ENCODE assay signal across 8 cellular contexts in the genomic region with DNA sequence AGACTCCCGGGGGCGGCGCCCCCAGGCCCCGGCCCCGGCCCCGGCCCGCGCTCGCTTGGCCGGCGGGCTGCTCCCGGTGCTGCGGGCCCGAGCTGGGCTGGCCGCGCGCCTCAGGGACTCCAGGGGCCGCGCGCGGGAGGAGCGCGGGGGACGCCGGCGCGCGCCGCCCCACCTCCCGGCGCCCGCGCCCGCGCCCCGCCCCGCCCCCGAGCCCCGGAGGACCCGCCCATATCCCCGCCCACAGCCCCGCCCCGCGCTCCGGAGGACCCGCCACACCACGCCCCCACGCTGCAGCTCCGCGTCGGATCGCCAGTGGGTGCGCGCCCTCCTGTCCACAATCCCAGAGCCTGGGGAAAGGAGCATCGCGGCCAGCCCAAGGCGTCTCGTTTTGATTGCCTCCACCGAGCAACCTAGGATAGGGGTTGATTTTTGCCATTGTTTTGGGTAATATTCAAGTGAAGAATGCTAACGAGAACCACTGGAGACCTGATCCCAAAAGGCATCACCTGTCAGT. TPM values are rescaled to one million over a fixed set of nuclear protein-coding genes. Genes with fewer than 3 reads are reported as not detected.
DNase-seq lines count a peak whose midpoint lies in the region; ATAC-seq, FAIRE-seq and TF ChIP-seq lines count a peak whose summit lies in the region.

A gene with protein sequence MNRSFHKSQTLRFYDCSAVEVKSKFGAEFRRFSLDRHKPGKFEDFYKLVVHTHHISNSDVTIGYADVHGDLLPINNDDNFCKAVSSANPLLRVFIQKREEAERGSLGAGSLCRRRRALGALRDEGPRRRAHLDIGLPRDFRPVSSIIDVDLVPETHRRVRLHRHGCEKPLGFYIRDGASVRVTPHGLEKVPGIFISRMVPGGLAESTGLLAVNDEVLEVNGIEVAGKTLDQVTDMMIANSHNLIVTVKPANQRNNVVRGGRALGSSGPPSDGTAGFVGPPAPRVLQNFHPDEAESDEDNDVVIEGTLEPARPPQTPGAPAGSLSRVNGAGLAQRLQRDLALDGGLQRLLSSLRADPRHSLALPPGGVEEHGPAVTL (minus strand): TSS at position 112 of the 514 bp plus-strand sequence. CDS start 166 bp downstream, outside the sequence.

- intact Hi-C loops in PC-9 (cut with micrococcal nuclease; ENCODE audit: unreplicated experiment) = no loop called here

- peak within 1 kb of the TSS; percentile 40; the same call in 1 of the 2 replicates for H3K4me3 ChIP-seq in PC-9
- peak within 1 kb of the TSS; percentile 99 for H3K4me3 ChIP-seq in neural progenitor cell

- H3K36me3 ChIP-seq in PC-9 (ENCODE audit: low read depth) (no peaks in the 10 kb centered on the region), neural progenitor cell (no peaks in the 10 kb centered on the region)

- H3K4me1 ChIP-seq in PC-9 (replicated peaks; ENCODE audit: insufficient read depth) = no peaks in the 10 kb centered on the region
- H3K4me1 ChIP-seq in foreskin keratinocyte = peaks cover 10% of the 10 kb centered on the region
- H3K4me1 ChIP-seq in neural progenitor cell = no peaks in the 10 kb centered on the region

- peak within 1 kb of the TSS; percentile 54 for H3K4me2 ChIP-seq in PC-9
- peak within 1 kb of the TSS; percentile 92 for H3K4me2 ChIP-seq in neural progenitor cell

- no TSS peak for BruUV-seq in PC-9 (replicated peaks; lab: Mats Ljungman, UMichigan)

- H3K4me3 Mint-ChIP-seq in neural progenitor cell = peak within 1 kb of the TSS; percentile 88
- H3K4me3 Mint-ChIP-seq in stimulated activated naive CD8-positive, alpha-beta T cell treated with anti-CD3 and anti-CD28 coated beads, Interleukin-15, amount 100 ng/mL, for 72 hours = peak within 1 kb of the TSS; percentile 52 to 73

- CTCF ChIA-PET in PC-9 (lab: Charles Lee) = no interaction called here

- FAIRE-seq in HTR-8/SVneo (lab: Jason Lieb, UNC) = no peak

- DNase-seq in AG20443 (ENCODE audit: low spot score) = peak; percentile 97
- peak; percentile 53 for DNase-seq in HTR-8/SVneo (ENCODE audit: insufficient read length, low spot score)
- DNase-seq in PC-9 = peak in 1 of 2 experiments; percentile 11
- DNase-seq in activated effector memory CD4-positive, alpha-beta T cell treated with anti-CD3 and anti-CD28 coated beads, Interleukin-2, amount 50 U/mL, for 16 hours = peak; percentile 83
- no peak for DNase-seq in foreskin keratinocyte
- DNase-seq in neural progenitor cell (ENCODE audit: low spot score) = peak; percentile 90
- DNase-seq in stimulated activated naive CD8-positive, alpha-beta T cell treated with anti-CD3 and anti-CD28 coated beads, Interleukin-15, amount 100 ng/mL, for 72 hours = peak; percentile 27 to 29

- H3K27ac ChIP-seq in PC-9 = no peak within 1 kb of the TSS
- peak within 1 kb of the TSS; percentile 88 for H3K27ac ChIP-seq in foreskin keratinocyte
- no peak within 1 kb of the TSS for H3K27ac ChIP-seq in neural progenitor cell

- no peaks in the 10 kb centered on the region for H3K9me2 ChIP-seq in PC-9 (ENCODE audit: insufficient read depth)

- no peaks in the 10 kb centered on the region for H3K9me3 Mint-ChIP-seq in neural progenitor cell
- H3K9me3 Mint-ChIP-seq in stimulated activated naive CD8-positive, alpha-beta T cell treated with anti-CD3 and anti-CD28 coated beads, Interleukin-15, amount 100 ng/mL, for 72 hours = no peaks in the 10 kb centered on the region

- no peaks in the 10 kb centered on the region for H3F3A ChIP-seq in PC-9 (ENCODE audit: insufficient read depth, low read depth)
- peaks cover 14% of the 10 kb centered on the region for H3F3A ChIP-seq in neural progenitor cell (ENCODE audit: low read depth)

- TF ChIP-seq CTCF in PC-9 (conservative IDR thresholded peaks at IDR 0.05) (no peak), foreskin keratinocyte (conservative IDR thresholded peaks at IDR 0.05) (peak; percentile 25), neural progenitor cell (IDR thresholded peaks at IDR 0.05) (peak; percentile 10)

- peaks cover 3% of the 10 kb centered on the region for H3K36me3 Mint-ChIP-seq in neural progenitor cell

- no peaks in the 10 kb centered on the region; the same call in 1 of the 2 replicates for H4K20me1 ChIP-seq in PC-9 (ENCODE audit: insufficient read depth)
- peaks cover 34% of the 10 kb centered on the region for H4K20me1 ChIP-seq in neural progenitor cell (ENCODE audit: low read depth)

- peaks cover 4% of the 10 kb centered on the region for H3K27me3 Mint-ChIP-seq in neural progenitor cell (ENCODE audit: insufficient read depth, low read depth)
- peaks cover 49% of the 10 kb centered on the region for H3K27me3 Mint-ChIP-seq in stimulated activated naive CD8-positive, alpha-beta T cell treated with anti-CD3 and anti-CD28 coated beads, Interleukin-15, amount 100 ng/mL, for 72 hours

- H3K79me2 ChIP-seq in PC-9 (ENCODE audit: low read depth) (no peaks in the 10 kb centered on the region), neural progenitor cell (ENCODE audit: low read depth) (peaks cover 29% of the 10 kb centered on the region)

- peaks cover 23% of the 10 kb centered on the region for H3K4me1 Mint-ChIP-seq in neural progenitor cell
- H3K4me1 Mint-ChIP-seq in stimulated activated naive CD8-positive, alpha-beta T cell treated with anti-CD3 and anti-CD28 coated beads, Interleukin-15, amount 100 ng/mL, for 72 hours = peaks cover 5% of the 10 kb centered on the region

- H2AFZ ChIP-seq in PC-9 = no peak within 1 kb of the TSS
- H2AFZ ChIP-seq in neural progenitor cell (replicated peaks) = peak within 1 kb of the TSS; percentile 84

- H3K27me3 ChIP-seq in PC-9 (ENCODE audit: insufficient read depth, low read depth) = no peaks in the 10 kb centered on the region
- no peaks in the 10 kb centered on the region for H3K27me3 ChIP-seq in foreskin keratinocyte
- peaks cover 16% of the 10 kb centered on the region for H3K27me3 ChIP-seq in neural progenitor cell

- peak within 1 kb of the TSS; percentile 30 for H3K9ac ChIP-seq in neural progenitor cell

- H3K9me3 ChIP-seq in PC-9 (ENCODE audit: insufficient read depth, low read depth) = no peaks in the 10 kb centered on the region
- H3K9me3 ChIP-seq in neural progenitor cell (ENCODE audit: low read depth) = no peaks in the 10 kb centered on the region

- POLR2A ChIA-PET in PC-9 (lab: Charles Lee; ENCODE audit: unreplicated experiment) = interaction anchor here (0.6 kb wide), 1 partner anchor 179 kb away, joined by 4 read pairs; no protein-coding TSS in a partner anchor

- no peak within 1 kb of the TSS for H3K27ac Mint-ChIP-seq in neural progenitor cell
- H3K27ac Mint-ChIP-seq in stimulated activated naive CD8-positive, alpha-beta T cell treated with anti-CD3 and anti-CD28 coated beads, Interleukin-15, amount 100 ng/mL, for 72 hours = no peak within 1 kb of the TSS

- ATAC-seq in GM19372 (IDR thresholded peaks at IDR 0.05; ENCODE audit: low read depth, unreplicated experiment) (peak; percentile 63), foreskin keratinocyte (peak; percentile 35)
- peak; percentile 73 for ATAC-seq in stimulated activated naive CD8-positive, alpha-beta T cell treated with anti-CD3 and anti-CD28 coated beads, Interleukin-15, amount 100 ng/mL, for 72 hours

RNA-seq across cellular contexts. Expression of the gene that starts here (rescaled TPM):
- 0.15 and 0.23 TPM in 2 replicates for total RNA-seq in PC-9 (2021)
- total RNA-seq in foreskin keratinocyte = 18.0 and 19.1 TPM in 2 replicates
- 14.0 and 14.1 TPM in 2 replicates for polyA plus RNA-seq in foreskin keratinocyte
- 21.8 and 25.2 TPM in 2 replicates for total RNA-seq in neural progenitor cell (ENCODE audit: low replicate concordance)

Comparison
In these comparisons a context has a peak if more than half of its experiments do, and no peak if none do; other contexts are left out.
1. RNA of the gene that starts here (total RNA-seq): 21.8 to 25.2 TPM in neural progenitor cell and 18.0 to 19.1 TPM in foreskin keratinocyte; 0.15 to 0.23 TPM in PC-9; every median in the first group is over 10 times any median in the second.
2. DNase-seq: peak in AG20443 (single experiment), HTR-8/SVneo (single experiment), activated effector memory CD4-positive, alpha-beta T cell treated with anti-CD3 and anti-CD28 coated beads, Interleukin-2, amount 50 U/mL, for 16 hours (single experiment), neural progenitor cell (single experiment) and stimulated activated naive CD8-positive, alpha-beta T cell treated with anti-CD3 and anti-CD28 coated beads, Interleukin-15, amount 100 ng/mL, for 72 hours (2 of 2); none in foreskin keratinocyte (0 of 2).
3. Peak in every context shown above with its lines, with median percentiles within 50 percentile points of each other: ATAC-seq.